Comparison of ENCODE assay signal across 1 cellular context in the genomic region with DNA sequence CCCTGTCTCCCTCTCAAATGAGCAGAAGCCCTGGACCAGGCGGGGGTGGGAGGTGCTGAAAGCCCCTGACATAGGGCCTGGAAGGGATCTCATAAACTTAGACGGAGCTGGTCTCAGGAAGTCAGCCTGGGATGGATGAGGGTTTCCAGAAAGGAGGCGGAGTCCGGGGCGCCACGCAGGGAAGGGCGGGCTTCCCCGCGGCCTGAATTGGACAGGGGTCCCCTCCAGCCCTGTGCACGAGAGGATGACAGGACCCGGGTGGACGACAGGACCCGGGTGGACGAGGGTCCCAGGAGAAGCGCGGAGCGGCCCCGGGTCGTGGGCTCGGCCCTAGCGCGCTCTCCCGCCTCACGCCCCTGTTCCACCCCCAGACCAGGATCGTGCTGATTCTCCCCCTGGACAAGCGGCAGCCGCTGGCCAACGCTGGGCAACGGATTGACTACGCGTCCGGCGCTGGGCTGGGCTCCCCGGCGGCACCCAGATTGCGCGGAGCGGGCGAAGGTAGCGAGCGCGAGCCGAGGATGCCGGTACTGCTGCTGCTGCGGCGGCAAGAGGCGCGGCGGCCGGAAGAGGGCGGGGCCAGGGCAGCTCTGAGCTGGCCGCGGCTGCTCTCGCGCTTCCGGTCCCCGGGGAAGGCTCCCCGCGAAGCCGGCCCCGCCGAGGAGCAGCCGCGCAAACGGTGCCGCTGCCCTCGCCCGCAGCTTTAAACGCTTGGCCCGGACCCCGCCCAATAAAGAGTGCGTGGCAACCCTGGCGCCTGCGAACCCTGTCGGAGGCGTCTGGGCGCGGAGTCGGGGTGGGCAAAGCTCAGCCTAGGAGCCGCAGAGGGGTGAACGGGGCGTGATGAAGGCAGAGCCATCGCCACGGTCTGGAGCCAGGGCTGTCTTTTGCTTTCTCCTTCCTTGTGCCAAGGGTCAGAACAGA.
A peak's percentile ranks its signal among the peaks of the same experiment; 100 is the strongest.
TF ChIP-seq lines count a peak whose summit lies in the region.

No MANE protein-coding gene starts in this region.

TF ChIP-seq in HepG2, 621 proteins besides CTCF, POLR2A, EP300 and RAD21 (continued from another document and continues in another):
- TF ChIP-seq ZNF766 (CRISPR knock-in tag; IDR thresholded peaks at IDR 0.05; ENCODE audit: borderline replicate concordance) (peak; percentile 38; the same call in 1 of the 2 replicates), THAP11 (CRISPR knock-in tag; IDR thresholded peaks at IDR 0.05) (peak; percentile 86), IRF2 (CRISPR knock-in tag; IDR thresholded peaks at IDR 0.05) (peak; percentile 53; the same call in 1 of the 2 replicates), ETV6 (CRISPR knock-in tag; conservative IDR thresholded peaks at IDR 0.05) (peak; percentile 58; the same call in 1 of the 2 replicates), REXO4 (CRISPR knock-in tag; IDR thresholded peaks at IDR 0.05; ENCODE audit: borderline replicate concordance) (peak; percentile 9; the same call in 1 of the 2 replicates), HNRNPL (IDR thresholded peaks at IDR 0.05; ENCODE audit: low read depth, low read length) (peak; percentile 43; the same call in 1 of the 2 replicates), KAT8 (CRISPR knock-in tag; IDR thresholded peaks at IDR 0.05) (peak; percentile 93), MBNL3 (CRISPR knock-in tag; conservative IDR thresholded peaks at IDR 0.05) (no peak), NCOA5 (CRISPR knock-in tag; IDR thresholded peaks at IDR 0.05) (peak; percentile 55; the same call in 1 of the 2 replicates), ZNF468 (CRISPR knock-in tag; IDR thresholded peaks at IDR 0.05) (peak; percentile 72; the same call in 1 of the 2 replicates), SSRP1 (CRISPR knock-in tag; IDR thresholded peaks at IDR 0.05) (no peak; the same call in 1 of the 2 replicates), ZNF546 (CRISPR knock-in tag; conservative IDR thresholded peaks at IDR 0.05) (peak; percentile 83; the same call in 1 of the 2 replicates), HOXA5 (CRISPR knock-in tag; IDR thresholded peaks at IDR 0.05) (peak; percentile 84; the same call in 1 of the 2 replicates), ZNF773 (CRISPR knock-in tag; IDR thresholded peaks at IDR 0.05; ENCODE audit: borderline replicate concordance) (no peak; the same call in 1 of the 2 replicates), ZBTB3 (CRISPR knock-in tag; IDR thresholded peaks at IDR 0.05; ENCODE audit: borderline replicate concordance, low read depth) (no peak; the same call in 1 of the 2 replicates), ZNF678 (CRISPR knock-in tag; IDR thresholded peaks at IDR 0.05) (peak; percentile 29; the same call in 1 of the 2 replicates), CENPT (CRISPR knock-in tag; IDR thresholded peaks at IDR 0.05; ENCODE audit: low read depth) (peak; percentile 88), PTBP1 (IDR thresholded peaks at IDR 0.05; ENCODE audit: low read depth, low read length, poor library complexity, severe bottlenecking) (peak; percentile 31), RORA (CRISPR knock-in tag; IDR thresholded peaks at IDR 0.05) (no peak), KLF13 (CRISPR knock-in tag; IDR thresholded peaks at IDR 0.05) (0 out of 2 replicates have a peak, but pooled peaks have one; percentile 29), REPIN1 (CRISPR knock-in tag; IDR thresholded peaks at IDR 0.05; ENCODE audit: borderline replicate concordance, low read depth) (peak; percentile 93), GTF2F1 (IDR thresholded peaks at IDR 0.05; ENCODE audit: low read length) (no peak), SOX6 (IDR thresholded peaks at IDR 0.05) (no peak), SOX6 (CRISPR knock-in tag; IDR thresholded peaks at IDR 0.05) (peak; percentile 60; the same call in 1 of the 2 replicates), FOXM1 (CRISPR knock-in tag; IDR thresholded peaks at IDR 0.05) (no peak), PHF8 (CRISPR knock-in tag; IDR thresholded peaks at IDR 0.05) (peak; percentile 95), ZNF792 (CRISPR knock-in tag; IDR thresholded peaks at IDR 0.05) (peak; percentile 83; the same call in 1 of the 2 replicates), ZNF34 (CRISPR knock-in tag; IDR thresholded peaks at IDR 0.05; ENCODE audit: borderline replicate concordance) (no peak; the same call in none of the 2 replicates), ZSCAN31 (CRISPR knock-in tag; IDR thresholded peaks at IDR 0.05; ENCODE audit: low read depth) (peak; percentile 99), HDAC1 (CRISPR knock-in tag; IDR thresholded peaks at IDR 0.05) (peak; percentile 96), ZNF737 (CRISPR knock-in tag; IDR thresholded peaks at IDR 0.05; ENCODE audit: borderline replicate concordance) (peak; percentile 78; the same call in 1 of the 2 replicates), ZNF274 (CRISPR knock-in tag; IDR thresholded peaks at IDR 0.05) (peak; percentile 96)
- TF ChIP-seq, protein P1, sequence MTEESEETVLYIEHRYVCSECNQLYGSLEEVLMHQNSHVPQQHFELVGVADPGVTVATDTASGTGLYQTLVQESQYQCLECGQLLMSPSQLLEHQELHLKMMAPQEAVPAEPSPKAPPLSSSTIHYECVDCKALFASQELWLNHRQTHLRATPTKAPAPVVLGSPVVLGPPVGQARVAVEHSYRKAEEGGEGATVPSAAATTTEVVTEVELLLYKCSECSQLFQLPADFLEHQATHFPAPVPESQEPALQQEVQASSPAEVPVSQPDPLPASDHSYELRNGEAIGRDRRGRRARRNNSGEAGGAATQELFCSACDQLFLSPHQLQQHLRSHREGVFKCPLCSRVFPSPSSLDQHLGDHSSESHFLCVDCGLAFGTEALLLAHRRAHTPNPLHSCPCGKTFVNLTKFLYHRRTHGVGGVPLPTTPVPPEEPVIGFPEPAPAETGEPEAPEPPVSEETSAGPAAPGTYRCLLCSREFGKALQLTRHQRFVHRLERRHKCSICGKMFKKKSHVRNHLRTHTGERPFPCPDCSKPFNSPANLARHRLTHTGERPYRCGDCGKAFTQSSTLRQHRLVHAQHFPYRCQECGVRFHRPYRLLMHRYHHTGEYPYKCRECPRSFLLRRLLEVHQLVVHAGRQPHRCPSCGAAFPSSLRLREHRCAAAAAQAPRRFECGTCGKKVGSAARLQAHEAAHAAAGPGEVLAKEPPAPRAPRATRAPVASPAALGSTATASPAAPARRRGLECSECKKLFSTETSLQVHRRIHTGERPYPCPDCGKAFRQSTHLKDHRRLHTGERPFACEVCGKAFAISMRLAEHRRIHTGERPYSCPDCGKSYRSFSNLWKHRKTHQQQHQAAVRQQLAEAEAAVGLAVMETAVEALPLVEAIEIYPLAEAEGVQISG (CRISPR knock-in tag; IDR thresholded peaks at IDR 0.05) = peak; percentile 83
- TF ChIP-seq, protein P2, sequence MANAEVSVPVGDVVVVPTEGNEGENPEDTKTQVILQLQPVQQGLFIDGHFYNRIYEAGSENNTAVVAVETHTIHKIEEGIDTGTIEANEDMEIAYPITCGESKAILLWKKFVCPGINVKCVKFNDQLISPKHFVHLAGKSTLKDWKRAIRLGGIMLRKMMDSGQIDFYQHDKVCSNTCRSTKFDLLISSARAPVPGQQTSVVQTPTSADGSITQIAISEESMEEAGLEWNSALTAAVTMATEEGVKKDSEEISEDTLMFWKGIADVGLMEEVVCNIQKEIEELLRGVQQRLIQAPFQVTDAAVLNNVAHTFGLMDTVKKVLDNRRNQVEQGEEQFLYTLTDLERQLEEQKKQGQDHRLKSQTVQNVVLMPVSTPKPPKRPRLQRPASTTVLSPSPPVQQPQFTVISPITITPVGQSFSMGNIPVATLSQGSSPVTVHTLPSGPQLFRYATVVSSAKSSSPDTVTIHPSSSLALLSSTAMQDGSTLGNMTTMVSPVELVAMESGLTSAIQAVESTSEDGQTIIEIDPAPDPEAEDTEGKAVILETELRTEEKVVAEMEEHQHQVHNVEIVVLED (CRISPR knock-in tag; IDR thresholded peaks at IDR 0.05; ENCODE audit: borderline replicate concordance) = peak; percentile 85
- TF ChIP-seq, protein P3, sequence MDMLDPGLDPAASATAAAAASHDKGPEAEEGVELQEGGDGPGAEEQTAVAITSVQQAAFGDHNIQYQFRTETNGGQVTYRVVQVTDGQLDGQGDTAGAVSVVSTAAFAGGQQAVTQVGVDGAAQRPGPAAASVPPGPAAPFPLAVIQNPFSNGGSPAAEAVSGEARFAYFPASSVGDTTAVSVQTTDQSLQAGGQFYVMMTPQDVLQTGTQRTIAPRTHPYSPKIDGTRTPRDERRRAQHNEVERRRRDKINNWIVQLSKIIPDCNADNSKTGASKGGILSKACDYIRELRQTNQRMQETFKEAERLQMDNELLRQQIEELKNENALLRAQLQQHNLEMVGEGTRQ (IDR thresholded peaks at IDR 0.05; ENCODE audit: low read depth, low read length) = no peak
- TF ChIP-seq, protein P3 (CRISPR knock-in tag; IDR thresholded peaks at IDR 0.05; ENCODE audit: borderline replicate concordance) = no peak; the same call in 1 of the 2 replicates
- TF ChIP-seq, protein P4, sequence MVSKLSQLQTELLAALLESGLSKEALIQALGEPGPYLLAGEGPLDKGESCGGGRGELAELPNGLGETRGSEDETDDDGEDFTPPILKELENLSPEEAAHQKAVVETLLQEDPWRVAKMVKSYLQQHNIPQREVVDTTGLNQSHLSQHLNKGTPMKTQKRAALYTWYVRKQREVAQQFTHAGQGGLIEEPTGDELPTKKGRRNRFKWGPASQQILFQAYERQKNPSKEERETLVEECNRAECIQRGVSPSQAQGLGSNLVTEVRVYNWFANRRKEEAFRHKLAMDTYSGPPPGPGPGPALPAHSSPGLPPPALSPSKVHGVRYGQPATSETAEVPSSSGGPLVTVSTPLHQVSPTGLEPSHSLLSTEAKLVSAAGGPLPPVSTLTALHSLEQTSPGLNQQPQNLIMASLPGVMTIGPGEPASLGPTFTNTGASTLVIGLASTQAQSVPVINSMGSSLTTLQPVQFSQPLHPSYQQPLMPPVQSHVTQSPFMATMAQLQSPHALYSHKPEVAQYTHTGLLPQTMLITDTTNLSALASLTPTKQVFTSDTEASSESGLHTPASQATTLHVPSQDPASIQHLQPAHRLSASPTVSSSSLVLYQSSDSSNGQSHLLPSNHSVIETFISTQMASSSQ (IDR thresholded peaks at IDR 0.05; ENCODE audit: low read depth) = no peak
- TF ChIP-seq, protein P4 (CRISPR knock-in tag; IDR thresholded peaks at IDR 0.05; ENCODE audit: borderline replicate concordance) = peak; percentile 66; the same call in 1 of the 2 replicates
- TF ChIP-seq, protein P5, sequence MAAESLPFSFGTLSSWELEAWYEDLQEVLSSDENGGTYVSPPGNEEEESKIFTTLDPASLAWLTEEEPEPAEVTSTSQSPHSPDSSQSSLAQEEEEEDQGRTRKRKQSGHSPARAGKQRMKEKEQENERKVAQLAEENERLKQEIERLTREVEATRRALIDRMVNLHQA (CRISPR knock-in tag; IDR thresholded peaks at IDR 0.05) = peak; percentile 21; the same call in 1 of the 2 replicates
- TF ChIP-seq, protein P6, sequence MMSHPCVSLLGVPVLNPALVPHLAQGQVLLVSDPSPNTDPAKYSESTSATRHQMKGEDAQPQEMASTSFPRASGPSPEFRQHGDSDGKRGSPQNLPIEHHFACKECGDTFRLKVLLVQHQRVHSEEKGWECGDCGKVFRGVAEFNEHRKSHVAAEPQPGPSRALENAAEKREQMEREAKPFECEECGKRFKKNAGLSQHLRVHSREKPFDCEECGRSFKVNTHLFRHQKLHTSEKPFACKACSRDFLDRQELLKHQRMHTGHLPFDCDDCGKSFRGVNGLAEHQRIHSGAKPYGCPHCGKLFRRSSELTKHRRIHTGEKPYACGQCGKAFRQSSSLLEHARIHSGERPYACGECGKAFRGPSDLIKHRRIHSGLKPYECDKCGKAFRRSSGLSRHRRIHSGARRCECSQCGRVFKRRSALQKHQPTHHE (CRISPR knock-in tag; IDR thresholded peaks at IDR 0.05; ENCODE audit: borderline replicate concordance) = peak; percentile 81; the same call in 1 of the 2 replicates
- TF ChIP-seq, protein P7, sequence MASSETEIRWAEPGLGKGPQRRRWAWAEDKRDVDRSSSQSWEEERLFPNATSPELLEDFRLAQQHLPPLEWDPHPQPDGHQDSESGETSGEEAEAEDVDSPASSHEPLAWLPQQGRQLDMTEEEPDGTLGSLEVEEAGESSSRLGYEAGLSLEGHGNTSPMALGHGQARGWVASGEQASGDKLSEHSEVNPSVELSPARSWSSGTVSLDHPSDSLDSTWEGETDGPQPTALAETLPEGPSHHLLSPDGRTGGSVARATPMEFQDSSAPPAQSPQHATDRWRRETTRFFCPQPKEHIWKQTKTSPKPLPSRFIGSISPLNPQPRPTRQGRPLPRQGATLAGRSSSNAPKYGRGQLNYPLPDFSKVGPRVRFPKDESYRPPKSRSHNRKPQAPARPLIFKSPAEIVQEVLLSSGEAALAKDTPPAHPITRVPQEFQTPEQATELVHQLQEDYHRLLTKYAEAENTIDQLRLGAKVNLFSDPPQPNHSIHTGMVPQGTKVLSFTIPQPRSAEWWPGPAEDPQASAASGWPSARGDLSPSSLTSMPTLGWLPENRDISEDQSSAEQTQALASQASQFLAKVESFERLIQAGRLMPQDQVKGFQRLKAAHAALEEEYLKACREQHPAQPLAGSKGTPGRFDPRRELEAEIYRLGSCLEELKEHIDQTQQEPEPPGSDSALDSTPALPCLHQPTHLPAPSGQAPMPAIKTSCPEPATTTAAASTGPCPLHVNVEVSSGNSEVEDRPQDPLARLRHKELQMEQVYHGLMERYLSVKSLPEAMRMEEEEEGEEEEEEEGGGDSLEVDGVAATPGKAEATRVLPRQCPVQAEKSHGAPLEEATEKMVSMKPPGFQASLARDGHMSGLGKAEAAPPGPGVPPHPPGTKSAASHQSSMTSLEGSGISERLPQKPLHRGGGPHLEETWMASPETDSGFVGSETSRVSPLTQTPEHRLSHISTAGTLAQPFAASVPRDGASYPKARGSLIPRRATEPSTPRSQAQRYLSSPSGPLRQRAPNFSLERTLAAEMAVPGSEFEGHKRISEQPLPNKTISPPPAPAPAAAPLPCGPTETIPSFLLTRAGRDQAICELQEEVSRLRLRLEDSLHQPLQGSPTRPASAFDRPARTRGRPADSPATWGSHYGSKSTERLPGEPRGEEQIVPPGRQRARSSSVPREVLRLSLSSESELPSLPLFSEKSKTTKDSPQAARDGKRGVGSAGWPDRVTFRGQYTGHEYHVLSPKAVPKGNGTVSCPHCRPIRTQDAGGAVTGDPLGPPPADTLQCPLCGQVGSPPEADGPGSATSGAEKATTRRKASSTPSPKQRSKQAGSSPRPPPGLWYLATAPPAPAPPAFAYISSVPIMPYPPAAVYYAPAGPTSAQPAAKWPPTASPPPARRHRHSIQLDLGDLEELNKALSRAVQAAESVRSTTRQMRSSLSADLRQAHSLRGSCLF (CRISPR knock-in tag; IDR thresholded peaks at IDR 0.05; ENCODE audit: borderline replicate concordance) = no peak
